ENCODE assay signal across 2 cellular contexts in the genomic region with DNA sequence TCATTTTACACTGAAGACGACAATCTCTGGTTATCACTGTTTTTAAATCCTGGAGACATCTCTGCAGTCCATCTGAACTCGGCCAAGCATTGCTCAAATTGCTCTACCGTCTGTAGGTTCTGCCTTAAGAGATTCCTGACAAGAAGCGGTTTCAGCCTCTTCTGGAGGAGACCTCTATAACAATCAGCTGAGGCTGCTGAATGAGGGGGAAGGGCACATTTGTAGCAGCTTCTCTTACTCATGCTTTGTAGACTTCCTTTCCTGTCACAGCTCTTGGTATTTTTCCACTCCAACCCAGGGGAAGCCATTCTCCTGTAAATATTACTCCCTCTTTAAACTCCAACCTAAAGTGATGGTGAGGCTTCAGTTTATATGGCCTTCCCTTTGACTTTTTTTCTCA.
TF ChIP-seq lines count a peak whose summit lies in the region.

No MANE protein-coding gene starts in this region.

TF ChIP-seq in H1, 55 proteins besides CTCF, POLR2A, EP300 and RAD21:
- TF ChIP-seq SIN3A (conservative IDR thresholded peaks at IDR 0.05 in 1 of 2, IDR thresholded peaks at IDR 0.05 in 1 of 2; ENCODE audit: low read depth in 1 of 2, low read length in 2 of 2) (peak; percentile 63 to 92; a peak in 2 of 4 replicates), BCL11A (IDR thresholded peaks at IDR 0.05; ENCODE audit: low read depth in 2 of 2, low read length in 2 of 2) (no peak), SP1 (IDR thresholded peaks at IDR 0.05; ENCODE audit: low read depth, low read length) (peak; percentile 88)

TF ChIP-seq in neural cell, 6 proteins besides CTCF, POLR2A, EP300 and RAD21:
- TF ChIP-seq SMC3 (conservative IDR thresholded peaks at IDR 0.05; ENCODE audit: poor library complexity) (no peak), EZH2 (IDR thresholded peaks at IDR 0.05; ENCODE audit: borderline replicate concordance, insufficient read depth, low read length, poor library complexity, severe bottlenecking) (no peak), TAF1 (IDR thresholded peaks at IDR 0.05; ENCODE audit: low read depth) (no peak), MXI1 (conservative IDR thresholded peaks at IDR 0.05; ENCODE audit: poor library complexity, severe bottlenecking) (no peak), REST (IDR thresholded peaks at IDR 0.05; ENCODE audit: borderline replicate concordance) (no peak), POLR2AphosphoS5 (IDR thresholded peaks at IDR 0.05) (no peak)
